ENCODE assay signal across 1 cellular context in genomic region chr16:53745126-53745525, GRCh38.
TF ChIP-seq lines count a peak whose summit lies in the region.

No MANE protein-coding gene starts in this region.

TF ChIP-seq in A549, 52 proteins besides CTCF, POLR2A, EP300 and RAD21 (continued from another document):
- TF ChIP-seq, protein P1, sequence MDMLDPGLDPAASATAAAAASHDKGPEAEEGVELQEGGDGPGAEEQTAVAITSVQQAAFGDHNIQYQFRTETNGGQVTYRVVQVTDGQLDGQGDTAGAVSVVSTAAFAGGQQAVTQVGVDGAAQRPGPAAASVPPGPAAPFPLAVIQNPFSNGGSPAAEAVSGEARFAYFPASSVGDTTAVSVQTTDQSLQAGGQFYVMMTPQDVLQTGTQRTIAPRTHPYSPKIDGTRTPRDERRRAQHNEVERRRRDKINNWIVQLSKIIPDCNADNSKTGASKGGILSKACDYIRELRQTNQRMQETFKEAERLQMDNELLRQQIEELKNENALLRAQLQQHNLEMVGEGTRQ (IDR thresholded peaks at IDR 0.05) = no peak
- TF ChIP-seq CBX2 (IDR thresholded peaks at IDR 0.05; ENCODE audit: borderline replicate concordance, low read depth) (no peak), REST (IDR thresholded peaks at IDR 0.05) (no peak)
